In the genomic region with DNA sequence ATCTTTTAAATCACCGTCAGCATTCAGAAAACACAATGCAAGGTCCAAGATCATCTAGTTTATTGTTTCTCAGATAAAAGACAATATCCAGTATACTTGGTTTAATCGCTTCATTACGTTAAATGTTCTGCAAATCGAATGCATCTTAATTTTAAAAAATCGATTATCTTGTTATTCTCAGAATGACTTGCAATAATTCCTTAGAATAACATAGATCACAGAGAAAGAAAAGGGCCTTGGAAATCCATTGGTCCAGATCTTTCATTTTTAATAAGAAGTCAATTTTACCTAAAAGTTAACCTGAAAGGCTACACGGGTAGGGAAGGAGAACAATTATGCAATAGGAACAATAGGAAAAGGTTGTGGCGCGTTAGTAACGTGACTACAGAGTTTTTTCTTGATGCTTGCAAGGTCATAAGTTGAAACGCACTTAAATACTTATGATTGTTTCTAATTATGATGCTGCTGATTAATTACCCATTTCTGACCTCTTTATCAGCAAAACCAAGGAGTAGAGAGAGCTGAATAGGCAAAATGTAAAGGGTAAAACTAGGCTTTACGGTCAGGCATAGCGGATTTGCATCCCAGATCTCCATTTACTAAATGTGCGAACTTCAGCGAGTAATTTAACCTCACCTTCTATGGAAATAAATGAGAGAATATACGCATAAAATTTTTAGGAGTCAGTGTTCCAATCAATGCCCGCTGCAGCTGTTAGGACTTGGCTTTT, we compare ENCODE assay signal across 2 cellular contexts.
TF ChIP-seq lines count a peak whose summit lies in the region.

No MANE protein-coding gene starts in this region.

TF ChIP-seq in SK-N-SH, 30 proteins besides CTCF, POLR2A, EP300 and RAD21 (continued from another document):
- TF ChIP-seq, protein P1, sequence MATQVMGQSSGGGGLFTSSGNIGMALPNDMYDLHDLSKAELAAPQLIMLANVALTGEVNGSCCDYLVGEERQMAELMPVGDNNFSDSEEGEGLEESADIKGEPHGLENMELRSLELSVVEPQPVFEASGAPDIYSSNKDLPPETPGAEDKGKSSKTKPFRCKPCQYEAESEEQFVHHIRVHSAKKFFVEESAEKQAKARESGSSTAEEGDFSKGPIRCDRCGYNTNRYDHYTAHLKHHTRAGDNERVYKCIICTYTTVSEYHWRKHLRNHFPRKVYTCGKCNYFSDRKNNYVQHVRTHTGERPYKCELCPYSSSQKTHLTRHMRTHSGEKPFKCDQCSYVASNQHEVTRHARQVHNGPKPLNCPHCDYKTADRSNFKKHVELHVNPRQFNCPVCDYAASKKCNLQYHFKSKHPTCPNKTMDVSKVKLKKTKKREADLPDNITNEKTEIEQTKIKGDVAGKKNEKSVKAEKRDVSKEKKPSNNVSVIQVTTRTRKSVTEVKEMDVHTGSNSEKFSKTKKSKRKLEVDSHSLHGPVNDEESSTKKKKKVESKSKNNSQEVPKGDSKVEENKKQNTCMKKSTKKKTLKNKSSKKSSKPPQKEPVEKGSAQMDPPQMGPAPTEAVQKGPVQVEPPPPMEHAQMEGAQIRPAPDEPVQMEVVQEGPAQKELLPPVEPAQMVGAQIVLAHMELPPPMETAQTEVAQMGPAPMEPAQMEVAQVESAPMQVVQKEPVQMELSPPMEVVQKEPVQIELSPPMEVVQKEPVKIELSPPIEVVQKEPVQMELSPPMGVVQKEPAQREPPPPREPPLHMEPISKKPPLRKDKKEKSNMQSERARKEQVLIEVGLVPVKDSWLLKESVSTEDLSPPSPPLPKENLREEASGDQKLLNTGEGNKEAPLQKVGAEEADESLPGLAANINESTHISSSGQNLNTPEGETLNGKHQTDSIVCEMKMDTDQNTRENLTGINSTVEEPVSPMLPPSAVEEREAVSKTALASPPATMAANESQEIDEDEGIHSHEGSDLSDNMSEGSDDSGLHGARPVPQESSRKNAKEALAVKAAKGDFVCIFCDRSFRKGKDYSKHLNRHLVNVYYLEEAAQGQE (IDR thresholded peaks at IDR 0.05; ENCODE audit: low read depth, low read length), result no peak
- TF ChIP-seq YY1 (IDR thresholded peaks at IDR 0.05; ENCODE audit: low read depth), result no peak
- TF ChIP-seq, protein P2, sequence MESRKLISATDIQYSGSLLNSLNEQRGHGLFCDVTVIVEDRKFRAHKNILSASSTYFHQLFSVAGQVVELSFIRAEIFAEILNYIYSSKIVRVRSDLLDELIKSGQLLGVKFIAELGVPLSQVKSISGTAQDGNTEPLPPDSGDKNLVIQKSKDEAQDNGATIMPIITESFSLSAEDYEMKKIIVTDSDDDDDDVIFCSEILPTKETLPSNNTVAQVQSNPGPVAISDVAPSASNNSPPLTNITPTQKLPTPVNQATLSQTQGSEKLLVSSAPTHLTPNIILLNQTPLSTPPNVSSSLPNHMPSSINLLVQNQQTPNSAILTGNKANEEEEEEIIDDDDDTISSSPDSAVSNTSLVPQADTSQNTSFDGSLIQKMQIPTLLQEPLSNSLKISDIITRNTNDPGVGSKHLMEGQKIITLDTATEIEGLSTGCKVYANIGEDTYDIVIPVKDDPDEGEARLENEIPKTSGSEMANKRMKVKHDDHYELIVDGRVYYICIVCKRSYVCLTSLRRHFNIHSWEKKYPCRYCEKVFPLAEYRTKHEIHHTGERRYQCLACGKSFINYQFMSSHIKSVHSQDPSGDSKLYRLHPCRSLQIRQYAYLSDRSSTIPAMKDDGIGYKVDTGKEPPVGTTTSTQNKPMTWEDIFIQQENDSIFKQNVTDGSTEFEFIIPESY (IDR thresholded peaks at IDR 0.05; ENCODE audit: borderline replicate concordance, low read depth), result no peak
- no peak for TF ChIP-seq TCF12 (IDR thresholded peaks at IDR 0.05)
- no peak for TF ChIP-seq RFX5 (IDR thresholded peaks at IDR 0.05; ENCODE audit: low read length)
- no peak for TF ChIP-seq MEF2A (IDR thresholded peaks at IDR 0.05; ENCODE audit: borderline replicate concordance, low read depth)
- TF ChIP-seq RCOR1 (IDR thresholded peaks at IDR 0.05; ENCODE audit: low read length), result no peak
- no peak for TF ChIP-seq NFIC (IDR thresholded peaks at IDR 0.05; ENCODE audit: borderline replicate concordance)
- no peak for TF ChIP-seq FOXM1 (IDR thresholded peaks at IDR 0.05; ENCODE audit: low read depth)
- no peak for TF ChIP-seq SIN3A (IDR thresholded peaks at IDR 0.05; ENCODE audit: borderline replicate concordance, low read depth, low read length)
- no peak for TF ChIP-seq CHD2 (IDR thresholded peaks at IDR 0.05; ENCODE audit: low read length, partially characterized antibody)
- TF ChIP-seq NRF1 (IDR thresholded peaks at IDR 0.05; ENCODE audit: low read depth, low read length), result no peak
- no peak for TF ChIP-seq MXI1 (IDR thresholded peaks at IDR 0.05; ENCODE audit: low read depth, low read length)
- TF ChIP-seq, protein P3, sequence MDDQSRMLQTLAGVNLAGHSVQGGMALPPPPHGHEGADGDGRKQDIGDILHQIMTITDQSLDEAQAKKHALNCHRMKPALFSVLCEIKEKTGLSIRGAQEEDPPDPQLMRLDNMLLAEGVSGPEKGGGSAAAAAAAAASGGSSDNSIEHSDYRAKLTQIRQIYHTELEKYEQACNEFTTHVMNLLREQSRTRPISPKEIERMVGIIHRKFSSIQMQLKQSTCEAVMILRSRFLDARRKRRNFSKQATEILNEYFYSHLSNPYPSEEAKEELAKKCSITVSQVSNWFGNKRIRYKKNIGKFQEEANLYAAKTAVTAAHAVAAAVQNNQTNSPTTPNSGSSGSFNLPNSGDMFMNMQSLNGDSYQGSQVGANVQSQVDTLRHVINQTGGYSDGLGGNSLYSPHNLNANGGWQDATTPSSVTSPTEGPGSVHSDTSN (IDR thresholded peaks at IDR 0.05), result no peak
- no peak for TF ChIP-seq GABPA (IDR thresholded peaks at IDR 0.05; ENCODE audit: low read depth)
- TF ChIP-seq JUND (IDR thresholded peaks at IDR 0.05), result no peak
- TF ChIP-seq, protein P4, sequence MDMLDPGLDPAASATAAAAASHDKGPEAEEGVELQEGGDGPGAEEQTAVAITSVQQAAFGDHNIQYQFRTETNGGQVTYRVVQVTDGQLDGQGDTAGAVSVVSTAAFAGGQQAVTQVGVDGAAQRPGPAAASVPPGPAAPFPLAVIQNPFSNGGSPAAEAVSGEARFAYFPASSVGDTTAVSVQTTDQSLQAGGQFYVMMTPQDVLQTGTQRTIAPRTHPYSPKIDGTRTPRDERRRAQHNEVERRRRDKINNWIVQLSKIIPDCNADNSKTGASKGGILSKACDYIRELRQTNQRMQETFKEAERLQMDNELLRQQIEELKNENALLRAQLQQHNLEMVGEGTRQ (IDR thresholded peaks at IDR 0.05; ENCODE audit: borderline replicate concordance, low read depth, low read length), result no peak

TF ChIP-seq in SK-N-SH treated with all-trans-retinoic acid at 6 μM for 48 hours, 23 proteins besides CTCF, POLR2A, EP300 and RAD21 (continued from another document):
- TF ChIP-seq, protein P5, sequence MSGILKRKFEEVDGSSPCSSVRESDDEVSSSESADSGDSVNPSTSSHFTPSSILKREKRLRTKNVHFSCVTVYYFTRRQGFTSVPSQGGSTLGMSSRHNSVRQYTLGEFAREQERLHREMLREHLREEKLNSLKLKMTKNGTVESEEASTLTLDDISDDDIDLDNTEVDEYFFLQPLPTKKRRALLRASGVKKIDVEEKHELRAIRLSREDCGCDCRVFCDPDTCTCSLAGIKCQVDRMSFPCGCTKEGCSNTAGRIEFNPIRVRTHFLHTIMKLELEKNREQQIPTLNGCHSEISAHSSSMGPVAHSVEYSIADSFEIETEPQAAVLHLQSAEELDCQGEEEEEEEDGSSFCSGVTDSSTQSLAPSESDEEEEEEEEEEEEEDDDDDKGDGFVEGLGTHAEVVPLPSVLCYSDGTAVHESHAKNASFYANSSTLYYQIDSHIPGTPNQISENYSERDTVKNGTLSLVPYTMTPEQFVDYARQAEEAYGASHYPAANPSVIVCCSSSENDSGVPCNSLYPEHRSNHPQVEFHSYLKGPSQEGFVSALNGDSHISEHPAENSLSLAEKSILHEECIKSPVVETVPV (CRISPR knock-in tag; IDR thresholded peaks at IDR 0.05), result no peak
- TF ChIP-seq RARB (CRISPR knock-in tag; IDR thresholded peaks at IDR 0.05) (no peak), ESRRG (CRISPR knock-in tag; IDR thresholded peaks at IDR 0.05) (no peak), ARNTL (CRISPR knock-in tag; IDR thresholded peaks at IDR 0.05; ENCODE audit: borderline replicate concordance, low read depth) (no peak), GLIS3 (CRISPR knock-in tag; IDR thresholded peaks at IDR 0.05) (no peak)
- TF ChIP-seq, protein P6, sequence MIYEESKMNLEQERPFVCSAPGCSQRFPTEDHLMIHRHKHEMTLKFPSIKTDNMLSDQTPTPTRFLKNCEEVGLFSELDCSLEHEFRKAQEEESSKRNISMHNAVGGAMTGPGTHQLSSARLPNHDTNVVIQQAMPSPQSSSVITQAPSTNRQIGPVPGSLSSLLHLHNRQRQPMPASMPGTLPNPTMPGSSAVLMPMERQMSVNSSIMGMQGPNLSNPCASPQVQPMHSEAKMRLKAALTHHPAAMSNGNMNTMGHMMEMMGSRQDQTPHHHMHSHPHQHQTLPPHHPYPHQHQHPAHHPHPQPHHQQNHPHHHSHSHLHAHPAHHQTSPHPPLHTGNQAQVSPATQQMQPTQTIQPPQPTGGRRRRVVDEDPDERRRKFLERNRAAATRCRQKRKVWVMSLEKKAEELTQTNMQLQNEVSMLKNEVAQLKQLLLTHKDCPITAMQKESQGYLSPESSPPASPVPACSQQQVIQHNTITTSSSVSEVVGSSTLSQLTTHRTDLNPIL (CRISPR knock-in tag; IDR thresholded peaks at IDR 0.05; ENCODE audit: low read depth), result no peak
